Comparison of ENCODE assay signal across 8 cellular contexts in the genomic region with DNA sequence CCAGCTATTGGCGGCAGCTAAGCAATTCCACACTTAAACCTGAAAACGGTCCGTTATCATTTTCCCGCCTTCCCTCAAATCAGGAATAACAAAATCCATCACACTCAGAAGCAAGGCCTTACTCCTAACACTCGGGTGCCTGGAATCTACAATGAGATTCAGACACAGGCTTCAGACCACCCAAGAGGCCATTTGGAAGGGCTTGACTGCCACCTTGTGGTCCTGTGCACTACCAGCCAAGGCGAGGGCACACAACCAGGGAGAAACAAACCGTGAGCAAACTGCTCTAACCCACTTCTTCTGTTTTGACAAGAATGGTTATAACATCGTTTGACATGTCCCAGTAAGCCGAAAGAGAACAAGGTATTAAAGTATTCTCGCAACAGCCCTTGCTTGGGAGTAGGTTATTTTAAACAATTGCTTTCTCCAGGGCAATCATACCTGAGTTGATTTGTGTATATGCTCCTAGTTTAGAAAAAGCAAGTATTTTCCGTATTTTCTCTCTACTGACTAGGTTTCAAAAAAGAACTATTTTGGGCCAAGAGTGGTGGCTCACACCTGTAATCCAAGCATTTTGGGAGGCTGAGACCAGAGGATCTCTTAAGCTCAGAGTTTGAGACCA. TPM values are rescaled to one million over a fixed set of nuclear protein-coding genes. Genes with fewer than 3 reads are reported as not detected.
DNase-seq lines count a peak whose midpoint lies in the region; ATAC-seq and TF ChIP-seq lines count a peak whose summit lies in the region.

No MANE protein-coding gene starts in this region.

- intact Hi-C loops in left cardiac atrium (cut with DNase I): no loop called here

- no peak overlapping the region for H3K4me3 Mint-ChIP-seq in activated naive CD4-positive, alpha-beta T cell treated with anti-CD3 and anti-CD28 coated beads, Interleukin-2, amount 10 ng/mL, durations not matched to agents 7 days and 5 days

- H3K4me1 Mint-ChIP-seq in activated naive CD4-positive, alpha-beta T cell treated with anti-CD3 and anti-CD28 coated beads, Interleukin-2, amount 10 ng/mL, durations not matched to agents 7 days and 5 days: no peaks in the 10 kb centered on the region

- H3K4me3 ChIP-seq in BE2C (ENCODE audit: low read depth, low read length) (no peak overlapping the region), retinal pigment epithelial cell (ENCODE audit: low read length) (no peak overlapping the region)

- H3K4me1 ChIP-seq in BE2C: no peaks in the 10 kb centered on the region

- DNase-seq in BE2C: peak; percentile 80
- peak; percentile 41 for DNase-seq in NOMO-1 treated with DMSO at 0.1 percent for 48 hours (lab: John Stamatoyannopoulos, UW; ENCODE audit: unreplicated experiment)
- peak; percentile 52 for DNase-seq in activated naive CD4-positive, alpha-beta T cell treated with anti-CD3 and anti-CD28 coated beads, Interleukin-2, amount 10 ng/mL, durations not matched to agents 7 days and 5 days
- DNase-seq in left cardiac atrium: peak; percentile 44
- no peak for DNase-seq in retinal pigment epithelial cell (ENCODE audit: low read depth)

- no peaks in the 10 kb centered on the region for H3K9me3 Mint-ChIP-seq in activated naive CD4-positive, alpha-beta T cell treated with anti-CD3 and anti-CD28 coated beads, Interleukin-2, amount 10 ng/mL, durations not matched to agents 7 days and 5 days

- H3K27ac Mint-ChIP-seq in activated naive CD4-positive, alpha-beta T cell treated with anti-CD3 and anti-CD28 coated beads, Interleukin-2, amount 10 ng/mL, durations not matched to agents 7 days and 5 days: no peak overlapping the region

- TF ChIP-seq CTCF in BE2C (IDR thresholded peaks at IDR 0.05; ENCODE audit: low read depth, low read length): peak; percentile 99
- TF ChIP-seq CTCF in retinal pigment epithelial cell (conservative IDR thresholded peaks at IDR 0.05; ENCODE audit: low read depth, low read length): peak; percentile 95

- H3K27me3 Mint-ChIP-seq in activated naive CD4-positive, alpha-beta T cell treated with anti-CD3 and anti-CD28 coated beads, Interleukin-2, amount 10 ng/mL, durations not matched to agents 7 days and 5 days: peaks cover 4% of the 10 kb centered on the region

- H3K9me3 ChIP-seq in BE2C: no peaks in the 10 kb centered on the region

- ATAC-seq in GM18868 (IDR thresholded peaks at IDR 0.05; ENCODE audit: unreplicated experiment) (peak; percentile 91), HG03378 (IDR thresholded peaks at IDR 0.05; ENCODE audit: unreplicated experiment) (peak; percentile 85), left cardiac atrium (peak; percentile 71 to 77), HG03025 (IDR thresholded peaks at IDR 0.05; ENCODE audit: low FRiP score, unreplicated experiment) (no peak)

- H3K36me3 ChIP-seq in BE2C: peaks cover 6% of the 10 kb centered on the region; the same call in 1 of the 2 replicates

- CTCF ChIA-PET in activated naive CD4-positive, alpha-beta T cell treated with anti-CD3 and anti-CD28 coated beads, Interleukin-2, amount 10 ng/mL, durations not matched to agents 7 days and 5 days (lab: Charles Lee): interaction anchor here (0.6 to 1.4 kb wide), 4 partner anchors 63 to 1209 kb away, joined by 3 to 4 read pairs (median 3); no protein-coding TSS in a partner anchor

- H3K27me3 ChIP-seq in BE2C: peaks cover 21% of the 10 kb centered on the region; the same call in 1 of the 2 replicates

- peaks cover 6% of the 10 kb centered on the region for H3K36me3 Mint-ChIP-seq in activated naive CD4-positive, alpha-beta T cell treated with anti-CD3 and anti-CD28 coated beads, Interleukin-2, amount 10 ng/mL, durations not matched to agents 7 days and 5 days

RNA-seq across cellular contexts. Expression of gene TAFA4, which starts 40.1 kb away (rescaled TPM):
- not detected for polyA plus RNA-seq in BE2C (2012; ENCODE audit: insufficient read depth, insufficient read length, low read depth)
- total RNA-seq in left cardiac atrium: not detected

RNA-seq across cellular contexts. Expression of gene EOGT, which starts 41.0 kb away (rescaled TPM):
- polyA plus RNA-seq in BE2C (2012; ENCODE audit: insufficient read depth, insufficient read length, low read depth): 3.4 TPM
- total RNA-seq in left cardiac atrium: 10 to 100 TPM; 34.8 to 58.9 TPM
